ENCODE assay signal across 8 cellular contexts in the genomic region with DNA sequence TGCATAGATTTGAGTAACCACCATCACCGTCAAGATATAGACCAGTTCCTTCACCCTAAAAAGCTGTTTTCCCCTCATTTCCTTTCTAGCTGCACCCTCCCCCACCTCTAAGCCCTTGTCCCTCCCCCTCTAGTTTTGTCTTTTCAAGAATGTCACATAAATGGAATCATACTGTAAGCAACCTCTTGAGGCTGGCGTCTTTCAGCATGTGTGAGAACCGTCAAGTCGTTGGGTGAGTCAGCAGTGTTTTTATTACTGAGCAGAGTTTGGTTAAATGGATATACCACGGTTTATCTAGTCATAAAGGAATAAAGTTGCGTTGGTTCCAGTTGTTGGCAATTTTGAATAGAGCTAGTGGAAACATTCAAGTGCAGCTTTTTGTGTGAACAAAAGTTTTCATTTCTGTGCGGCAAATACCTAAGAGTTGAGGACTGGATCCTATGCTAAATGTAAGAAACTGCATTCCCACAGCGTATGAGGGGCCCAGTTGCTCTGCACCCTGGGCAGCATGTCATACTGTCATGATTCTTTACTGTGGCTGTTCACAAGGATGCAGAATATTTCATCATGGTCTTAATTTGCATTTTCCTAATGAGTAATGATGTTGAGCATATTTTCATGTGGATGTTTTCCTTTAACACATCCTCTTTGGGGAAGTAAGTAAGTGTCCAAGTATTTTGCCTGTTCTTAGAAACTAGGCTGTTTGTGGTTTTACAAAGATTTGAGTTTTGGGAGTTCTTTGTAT.
DNase-seq lines count a peak whose midpoint lies in the region; ATAC-seq and TF ChIP-seq lines count a peak whose summit lies in the region.

No MANE protein-coding gene starts in this region.

- no peak for TF ChIP-seq CTCF in fibroblast of mammary gland (conservative IDR thresholded peaks at IDR 0.05; ENCODE audit: control insufficient read depth, insufficient read depth, low read depth, low read length)
- TF ChIP-seq CTCF in esophagus muscularis mucosa (IDR thresholded peaks at IDR 0.05): no peak

- ATAC-seq in GM21723 (IDR thresholded peaks at IDR 0.05; ENCODE audit: unreplicated experiment): peak; percentile 40

- H3K36me3 ChIP-seq in H7 (replicated peaks; ENCODE audit: control insufficient read depth, insufficient read depth, low read length): no peaks in the 10 kb centered on the region
- no peaks in the 10 kb centered on the region for H3K36me3 ChIP-seq in esophagus muscularis mucosa

- TF ChIP-seq POLR2A in esophagus muscularis mucosa (IDR thresholded peaks at IDR 0.05; ENCODE audit: low read depth): no peak

- TF ChIP-seq EP300 in esophagus muscularis mucosa (IDR thresholded peaks at IDR 0.05): no peak

- intact Hi-C loops in esophagus muscularis mucosa (cut with DNase I): no loop called here

- H3K9me3 ChIP-seq in esophagus muscularis mucosa: no peaks in the 10 kb centered on the region

- H3K27ac ChIP-seq in esophagus muscularis mucosa (replicated peaks in 1 of 4): no peak overlapping the region

- peak; percentile 68 for DNase-seq in DMS79 treated with DMSO at 0.1 percent for 48 hours (lab: John Stamatoyannopoulos, UW)
- DNase-seq in NCI-H345 treated with DMSO at 0.1 percent for 48 hours (lab: John Stamatoyannopoulos, UW; ENCODE audit: unreplicated experiment): peak; percentile 43
- DNase-seq in fibroblast of mammary gland (ENCODE audit: low read depth): peak; percentile 35
- no peak for DNase-seq in H7
- DNase-seq in NCI-H2227 (lab: John Stamatoyannopoulos, UW; ENCODE audit: unreplicated experiment): no peak
- DNase-seq in amniotic stem cell (lab: John Stamatoyannopoulos, UW): no peak
- DNase-seq in esophagus muscularis mucosa (ENCODE audit: extremely low spot score): no peak

- peaks cover 4 to 12% (median 9%) of the 10 kb centered on the region in 4 donors for H3K4me1 ChIP-seq in esophagus muscularis mucosa

- H3K27me3 ChIP-seq in H7 (ENCODE audit: control insufficient read depth, insufficient read depth, low read length) (no peaks in the 10 kb centered on the region), esophagus muscularis mucosa (no peaks in the 10 kb centered on the region)

- 80% methylated on average over 8 of the region's 8 CpGs for WGBS in esophagus muscularis mucosa

- H3K4me3 ChIP-seq in fibroblast of mammary gland (ENCODE audit: control insufficient read depth, low read depth, low read length) (no peak overlapping the region), H7 (ENCODE audit: insufficient read depth, low read depth, low read length) (no peak overlapping the region), esophagus muscularis mucosa (no peak overlapping the region)

Comparison
In these comparisons a context has a peak if more than half of its experiments do, and no peak if none do; other contexts are left out.
1. DNase-seq: peak in DMS79 treated with DMSO at 0.1 percent for 48 hours (single experiment), NCI-H345 treated with DMSO at 0.1 percent for 48 hours (single experiment) and fibroblast of mammary gland (single experiment); none in H7 (single experiment), NCI-H2227 (single experiment), amniotic stem cell (single experiment) and esophagus muscularis mucosa (single experiment).